ENCODE assay signal across 1 cellular context in the genomic region with DNA sequence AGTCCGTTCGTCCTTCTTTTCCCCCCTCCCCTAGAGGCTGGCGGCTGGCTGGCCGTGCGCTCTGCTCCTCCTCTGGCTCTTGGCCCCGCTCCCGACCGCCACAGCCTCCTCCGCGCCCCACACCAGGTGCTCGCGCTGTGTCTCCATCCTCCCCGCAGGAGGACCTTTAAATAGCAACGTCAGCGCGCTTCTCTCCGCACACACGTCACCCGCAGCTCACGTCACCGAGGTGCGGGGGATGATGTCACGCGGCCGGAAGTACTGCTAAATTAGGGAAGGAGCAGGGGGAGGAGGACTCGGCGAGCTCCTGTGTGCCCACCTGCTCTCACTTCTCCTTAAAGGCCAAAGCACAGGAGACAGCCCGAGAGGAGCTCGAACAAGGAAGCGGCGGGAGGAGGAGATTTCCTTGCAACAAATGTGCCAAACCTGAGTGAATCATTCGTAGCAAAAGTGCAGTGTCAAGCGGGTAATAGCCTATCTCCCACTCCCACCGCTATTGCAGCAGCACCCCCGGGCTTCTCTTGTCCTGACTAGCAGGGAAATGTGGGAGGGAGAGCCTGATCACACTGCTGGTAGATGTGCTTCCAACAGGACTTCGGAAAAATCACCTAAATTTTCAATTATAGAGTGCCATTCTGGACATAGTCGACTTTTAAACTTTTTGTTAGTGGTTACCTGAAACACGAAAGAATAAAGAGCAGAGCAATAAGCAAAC.
TF ChIP-seq lines count a peak whose summit lies in the region.

No MANE protein-coding gene starts in this region.

TF ChIP-seq in K562, 482 proteins besides CTCF, POLR2A, EP300 and RAD21 (continued from another document and continues in another):
- TF ChIP-seq, protein P1, sequence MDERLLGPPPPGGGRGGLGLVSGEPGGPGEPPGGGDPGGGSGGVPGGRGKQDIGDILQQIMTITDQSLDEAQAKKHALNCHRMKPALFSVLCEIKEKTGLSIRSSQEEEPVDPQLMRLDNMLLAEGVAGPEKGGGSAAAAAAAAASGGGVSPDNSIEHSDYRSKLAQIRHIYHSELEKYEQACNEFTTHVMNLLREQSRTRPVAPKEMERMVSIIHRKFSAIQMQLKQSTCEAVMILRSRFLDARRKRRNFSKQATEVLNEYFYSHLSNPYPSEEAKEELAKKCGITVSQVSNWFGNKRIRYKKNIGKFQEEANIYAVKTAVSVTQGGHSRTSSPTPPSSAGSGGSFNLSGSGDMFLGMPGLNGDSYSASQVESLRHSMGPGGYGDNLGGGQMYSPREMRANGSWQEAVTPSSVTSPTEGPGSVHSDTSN (CRISPR knock-in tag; IDR thresholded peaks at IDR 0.05; ENCODE audit: low read depth): no peak
- TF ChIP-seq, protein P1 (tag; conservative IDR thresholded peaks at IDR 0.05; ENCODE audit: low read depth): no peak
- TF ChIP-seq ZNF263 (CRISPR knock-in tag; IDR thresholded peaks at IDR 0.05; ENCODE audit: borderline replicate concordance): peak; percentile 100
- no peak for TF ChIP-seq HDGF (IDR thresholded peaks at IDR 0.05)
- TF ChIP-seq ZC3H8 (IDR thresholded peaks at IDR 0.05): no peak
- TF ChIP-seq PPARD (CRISPR knock-in tag; IDR thresholded peaks at IDR 0.05): no peak
- TF ChIP-seq JUN (IDR thresholded peaks at IDR 0.05; ENCODE audit: borderline replicate concordance, low read depth, low read length): peak; percentile 92
- 0 out of 2 replicates have a peak, but pooled peaks have one; percentile 50 for TF ChIP-seq JUN (CRISPR knock-in tag; IDR thresholded peaks at IDR 0.05; ENCODE audit: borderline replicate concordance)
- TF ChIP-seq HDAC6 (IDR thresholded peaks at IDR 0.05; ENCODE audit: low read depth, low read length): no peak
- peak; percentile 63; the same call in 1 of the 2 replicates for TF ChIP-seq THAP12 (CRISPR knock-in tag; IDR thresholded peaks at IDR 0.05)
- TF ChIP-seq HNRNPUL1 (IDR thresholded peaks at IDR 0.05; ENCODE audit: low read length): no peak
- no peak for TF ChIP-seq TGIF2 (CRISPR knock-in tag; IDR thresholded peaks at IDR 0.05)
- no peak for TF ChIP-seq CBX8 (IDR thresholded peaks at IDR 0.05; ENCODE audit: borderline replicate concordance, extremely low read depth, low read depth, low read length, poor library complexity, severe bottlenecking)
- no peak for TF ChIP-seq ZBTB17 (CRISPR knock-in tag; IDR thresholded peaks at IDR 0.05)
- no peak for TF ChIP-seq ZZZ3 (IDR thresholded peaks at IDR 0.05)
- no peak for TF ChIP-seq DDX20 (tag; IDR thresholded peaks at IDR 0.05; ENCODE audit: low read depth)
- no peak for TF ChIP-seq ZNF133 (CRISPR knock-in tag; IDR thresholded peaks at IDR 0.05)
- no peak for TF ChIP-seq RFX1 (IDR thresholded peaks at IDR 0.05)
- no peak for TF ChIP-seq ZFP30 (CRISPR knock-in tag; IDR thresholded peaks at IDR 0.05; ENCODE audit: borderline replicate concordance)
- TF ChIP-seq, protein P2, sequence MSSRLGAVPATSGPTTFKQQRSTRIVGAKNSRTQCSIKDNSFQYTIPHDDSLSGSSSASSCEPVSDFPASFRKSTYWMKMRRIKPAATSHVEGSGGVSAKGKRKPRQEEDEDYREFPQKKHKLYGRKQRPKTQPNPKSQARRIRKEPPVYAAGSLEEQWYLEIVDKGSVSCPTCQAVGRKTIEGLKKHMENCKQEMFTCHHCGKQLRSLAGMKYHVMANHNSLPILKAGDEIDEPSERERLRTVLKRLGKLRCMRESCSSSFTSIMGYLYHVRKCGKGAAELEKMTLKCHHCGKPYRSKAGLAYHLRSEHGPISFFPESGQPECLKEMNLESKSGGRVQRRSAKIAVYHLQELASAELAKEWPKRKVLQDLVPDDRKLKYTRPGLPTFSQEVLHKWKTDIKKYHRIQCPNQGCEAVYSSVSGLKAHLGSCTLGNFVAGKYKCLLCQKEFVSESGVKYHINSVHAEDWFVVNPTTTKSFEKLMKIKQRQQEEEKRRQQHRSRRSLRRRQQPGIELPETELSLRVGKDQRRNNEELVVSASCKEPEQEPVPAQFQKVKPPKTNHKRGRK (tag; IDR thresholded peaks at IDR 0.05): no peak
- peak; percentile 45 to 70; a peak in 2 of 4 replicates for TF ChIP-seq RCOR1 (IDR thresholded peaks at IDR 0.05; ENCODE audit: borderline replicate concordance in 1 of 2, low read depth in 2 of 2, low read length in 2 of 2)
- TF ChIP-seq MTA2 (IDR thresholded peaks at IDR 0.05; ENCODE audit: low read depth): no peak
- TF ChIP-seq RBM39 (optimal IDR thresholded peaks at IDR 0.05; ENCODE audit: low read depth, low read length): no peak
- no peak; the same call in 1 of the 2 replicates for TF ChIP-seq MIER1 (IDR thresholded peaks at IDR 0.05; ENCODE audit: low read depth)
- TF ChIP-seq GTF3C2 (IDR thresholded peaks at IDR 0.05; ENCODE audit: borderline replicate concordance, extremely low read depth, insufficient read length): no peak
- TF ChIP-seq NBN (IDR thresholded peaks at IDR 0.05; ENCODE audit: low read depth): peak; percentile 99
- peak; percentile 49; the same call in 1 of the 2 replicates for TF ChIP-seq ZC3H11A (IDR thresholded peaks at IDR 0.05; ENCODE audit: low read depth, low read length)
- TF ChIP-seq TRIM28 (IDR thresholded peaks at IDR 0.05): peak; percentile 72; the same call in 1 of the 2 replicates
- no peak for TF ChIP-seq TCFL5 (CRISPR knock-in tag; conservative IDR thresholded peaks at IDR 0.05)
- TF ChIP-seq SMARCE1 (IDR thresholded peaks at IDR 0.05): peak; percentile 76; the same call in 1 of the 2 replicates
- no peak for TF ChIP-seq ZNF592 (IDR thresholded peaks at IDR 0.05)
- peak in 1 of 3 experiments; percentile 46 for TF ChIP-seq YY1 (IDR thresholded peaks at IDR 0.05; ENCODE audit: borderline replicate concordance in 1 of 3, control insufficient read depth in 1 of 3, extremely low read depth in 1 of 3, insufficient read depth in 3 of 3, insufficient read length in 1 of 3, insufficient replicate concordance in 2 of 3, low read depth in 1 of 3, low read length in 2 of 3)
- TF ChIP-seq SRSF3 (IDR thresholded peaks at IDR 0.05; ENCODE audit: insufficient read depth, low read length): no peak
- no peak for TF ChIP-seq ARID2 (IDR thresholded peaks at IDR 0.05)
- TF ChIP-seq LARP7 (IDR thresholded peaks at IDR 0.05): no peak
- no peak for TF ChIP-seq ZNF347 (CRISPR knock-in tag; IDR thresholded peaks at IDR 0.05; ENCODE audit: low read depth)
- no peak for TF ChIP-seq TFE3 (CRISPR knock-in tag; IDR thresholded peaks at IDR 0.05)
- 0 out of 2 replicates have a peak, but pooled peaks have one; percentile 18 for TF ChIP-seq MEF2A (IDR thresholded peaks at IDR 0.05; ENCODE audit: control insufficient read depth, low read depth, low read length)
- TF ChIP-seq FOSL1 (tag; conservative IDR thresholded peaks at IDR 0.05): peak; percentile 67; the same call in 1 of the 2 replicates
- peak; percentile 71 for TF ChIP-seq SMARCA4 (IDR thresholded peaks at IDR 0.05)
- TF ChIP-seq NR2C2 (CRISPR knock-in tag; IDR thresholded peaks at IDR 0.05): peak; percentile 70; the same call in 1 of the 2 replicates
- no peak; the same call in 1 of the 2 replicates for TF ChIP-seq NR2C2 (tag; IDR thresholded peaks at IDR 0.05)
- no peak for TF ChIP-seq BMI1 (IDR thresholded peaks at IDR 0.05; ENCODE audit: low read length)
- TF ChIP-seq GABPB2 (CRISPR knock-in tag; conservative IDR thresholded peaks at IDR 0.05): no peak
- peak; percentile 68; the same call in 1 of the 2 replicates for TF ChIP-seq SPI1 (IDR thresholded peaks at IDR 0.05; ENCODE audit: borderline replicate concordance, low read depth, low read length)
- peak; percentile 92 for TF ChIP-seq GMEB1 (CRISPR knock-in tag; IDR thresholded peaks at IDR 0.05)
- TF ChIP-seq KDM1A (IDR thresholded peaks at IDR 0.05): peak; percentile 35 to 59; a peak in 3 of 4 replicates
- peak; percentile 82; the same call in 1 of the 2 replicates for TF ChIP-seq GTF2E2 (tag; IDR thresholded peaks at IDR 0.05)
